In the genomic region with DNA sequence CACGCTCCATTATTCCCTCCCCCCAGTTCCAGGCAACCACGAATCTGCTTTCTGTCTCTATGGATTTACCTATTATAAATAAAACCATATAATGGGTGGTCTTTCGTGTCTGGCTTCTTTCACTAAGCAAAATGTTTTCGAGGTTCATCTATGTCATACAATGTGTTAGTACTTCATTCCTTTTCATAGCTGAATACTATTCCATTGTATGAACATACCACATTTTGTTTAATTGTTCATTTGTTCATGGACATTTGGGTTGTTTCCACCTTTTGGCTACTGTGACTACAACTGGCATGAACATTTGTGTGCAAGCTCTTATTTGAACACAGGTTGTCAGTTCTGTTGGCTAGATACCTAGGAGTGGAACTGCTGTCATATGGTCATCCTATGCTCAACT, we compare ENCODE assay signal across 5 cellular contexts.
A peak's percentile ranks its signal among the peaks of the same experiment; 100 is the strongest.
TF ChIP-seq lines count a peak whose summit lies in the region.

No MANE protein-coding gene starts in this region.

TF ChIP-seq in SK-N-SH treated with all-trans-retinoic acid at 6 μM for 48 hours, 23 proteins besides CTCF, POLR2A, EP300 and RAD21:
- TF ChIP-seq ZNF8 (CRISPR knock-in tag; IDR thresholded peaks at IDR 0.05) (peak; percentile 56; the same call in 1 of the 2 replicates), CSDC2 (CRISPR knock-in tag; IDR thresholded peaks at IDR 0.05) (no peak)

TF ChIP-seq in SK-N-SH, 30 proteins besides CTCF, POLR2A, EP300 and RAD21:
- no peak for TF ChIP-seq GABPA (IDR thresholded peaks at IDR 0.05; ENCODE audit: low read depth)

TF ChIP-seq in GM12891, 5 proteins besides CTCF, POLR2A, EP300 and RAD21:
- no peak for TF ChIP-seq PAX5 (IDR thresholded peaks at IDR 0.05; ENCODE audit: insufficient read depth, low read length, severe bottlenecking)
- no peak for TF ChIP-seq SPI1 (IDR thresholded peaks at IDR 0.05; ENCODE audit: low read depth, low read length)
- TF ChIP-seq POLR2AphosphoS5 (IDR thresholded peaks at IDR 0.05; ENCODE audit: low read depth, low read length), result no peak
- no peak for TF ChIP-seq POU2F2 (IDR thresholded peaks at IDR 0.05; ENCODE audit: low read depth, low read length)
- no peak for TF ChIP-seq TAF1 (IDR thresholded peaks at IDR 0.05; ENCODE audit: low read depth, low read length)

TF ChIP-seq in HEK293, 187 proteins besides CTCF, POLR2A, EP300 and RAD21:
- TF ChIP-seq ZNF785 (tag by site-specific recombination; IDR thresholded peaks at IDR 0.05) (no peak), IKZF3 (tag by site-specific recombination; IDR thresholded peaks at IDR 0.05) (no peak), ZNF146 (tag by site-specific recombination; IDR thresholded peaks at IDR 0.05) (peak; percentile 88), ZNF530 (tag by site-specific recombination; IDR thresholded peaks at IDR 0.05; ENCODE audit: low read depth) (no peak), KLF10 (tag by site-specific recombination; IDR thresholded peaks at IDR 0.05) (no peak), ZNF610 (tag by site-specific recombination; IDR thresholded peaks at IDR 0.05; ENCODE audit: borderline replicate concordance) (no peak), PATZ1 (tag by site-specific recombination; IDR thresholded peaks at IDR 0.05) (no peak), ZBTB26 (tag by site-specific recombination; optimal IDR thresholded peaks at IDR 0.05) (no peak), AEBP2 (tag by site-specific recombination; IDR thresholded peaks at IDR 0.05; ENCODE audit: borderline replicate concordance) (no peak)

TF ChIP-seq in H1, 55 proteins besides CTCF, POLR2A, EP300 and RAD21:
- TF ChIP-seq SUZ12 (IDR thresholded peaks at IDR 0.05; ENCODE audit: low read length), result no peak
